Comparison of ENCODE assay signal across 20 cellular contexts in genomic region chr6:133392641-133393040, GRCh38.
DNase-seq lines count a peak whose midpoint lies in the region; ATAC-seq, FAIRE-seq and TF ChIP-seq lines count a peak whose summit lies in the region.
"Had no signal": no experiment of that assay in that cellular context is flagged by ENCODE, and none has a peak within 500 bp of the region (broad histone marks: within the 10 kb centered on the region; RNA-seq: fewer than 3 reads in every experiment).

No MANE protein-coding gene starts in this region.

- H2BK12ac ChIP-seq in H1 (ENCODE audit: low read depth, low read length): no peak overlapping the region

- H2BK20ac ChIP-seq in H1 (ENCODE audit: low read length): peak overlapping the region; percentile 23; the same call in 1 of the 2 replicates

- H3K4me2 ChIP-seq in H1 (ENCODE audit: insufficient read depth in 1 of 2, low read depth in 2 of 2, low read length in 2 of 2): no peak overlapping the region
- H3K4me2 ChIP-seq: A549 had no signal

- H3K18ac ChIP-seq in H1 (ENCODE audit: extremely low read depth, low read length): no peak overlapping the region

- H2BK15ac ChIP-seq in H1 (ENCODE audit: low read length): no peak overlapping the region

- no peaks in the 10 kb centered on the region for H3K79me2 ChIP-seq in H1 (ENCODE audit: control insufficient read depth in 1 of 2, insufficient read depth in 2 of 2, low read length in 2 of 2)

- no peak overlapping the region for H3K56ac ChIP-seq in H1 (replicated peaks; ENCODE audit: insufficient read length, low read depth, low read length)

- no peak overlapping the region for H2AK5ac ChIP-seq in H1 (ENCODE audit: low read depth, low read length)

- peaks cover 0 to 4% (median 1%) of the 10 kb centered on the region in 4 experiments; a peak in 1 of 7 replicates for H3K4me1 ChIP-seq in H1 (replicated peaks in 1 of 4; ENCODE audit: control insufficient read depth in 3 of 4, insufficient read depth in 4 of 4, low read length in 3 of 4)

- no peak overlapping the region for H4K91ac ChIP-seq in H1 (replicated peaks; ENCODE audit: insufficient read length, low read length)

- no peaks in the 10 kb centered on the region for H3K36me3 ChIP-seq in H1 (ENCODE audit: control insufficient read depth in 2 of 4, insufficient read depth in 4 of 4, low read length in 3 of 4)
- H3K36me3 ChIP-seq: SJCRH30 had no signal

- ATAC-seq in HG03139 (IDR thresholded peaks at IDR 0.05; ENCODE audit: unreplicated experiment) (no peak), GM19455 (IDR thresholded peaks at IDR 0.05; ENCODE audit: unreplicated experiment) (no peak)
- ATAC-seq: A549; CD8-positive, alpha-beta T cell; GM12878 had no signal

- no peak overlapping the region for H3K14ac ChIP-seq in H1 (ENCODE audit: insufficient read length)

- H3K27me3 ChIP-seq in H1 (replicated peaks in 1 of 4; ENCODE audit: control insufficient read depth in 3 of 4, extremely low read depth in 1 of 4, insufficient read depth in 3 of 4, low read length in 3 of 4): no peaks in the 10 kb centered on the region
- H3K27me3 ChIP-seq: SJCRH30 had no signal

- TF ChIP-seq RAD21 in H1 (IDR thresholded peaks at IDR 0.05 in 1 of 2, conservative IDR thresholded peaks at IDR 0.05 in 1 of 2; ENCODE audit: low read depth in 2 of 2, low read length in 2 of 2): no peak

- TF ChIP-seq POLR2A in H1 (IDR thresholded peaks at IDR 0.05; ENCODE audit: control extremely low read depth in 1 of 2, low read depth in 2 of 2, low read length in 2 of 2): no peak

- H2AFZ ChIP-seq in H1 (ENCODE audit: low read length): no peak overlapping the region

- H3K4ac ChIP-seq in H1 (replicated peaks; ENCODE audit: insufficient read length, low read depth, low read length): no peak overlapping the region

- H2BK120ac ChIP-seq in H1 (replicated peaks; ENCODE audit: low read depth, low read length): no peak overlapping the region

- no peak overlapping the region for H3K4me3 ChIP-seq in H1 (ENCODE audit: extremely low read depth in 1 of 4, insufficient read depth in 2 of 4, low read depth in 3 of 4, low read length in 4 of 4)
- H3K4me3 ChIP-seq: A549, GM12878, SJCRH30 had no signal

- no peaks in the 10 kb centered on the region for H3K79me1 ChIP-seq in H1 (ENCODE audit: low read depth, low read length)

- H3K27ac ChIP-seq in H1 (ENCODE audit: low read depth, low read length): no peak overlapping the region
- H3K27ac ChIP-seq: A549, SJCRH30 had no signal

- CTCF ChIA-PET in H1 (lab: Charles Lee; ENCODE audit: partially characterized antibody): interaction anchor here (0.9 kb wide), 1 partner anchor 72 kb away, joined by 3 read pairs; no protein-coding TSS in a partner anchor

- TF ChIP-seq CTCF in H1 (IDR thresholded peaks at IDR 0.05; ENCODE audit: control extremely low read depth in 1 of 3, insufficient read depth in 1 of 3, low read depth in 1 of 3, low read length in 3 of 3): no peak

- POLR2A ChIA-PET in H1 (lab: Charles Lee; ENCODE audit: partially characterized antibody): no interaction called here

- no peaks in the 10 kb centered on the region for H3K23me2 ChIP-seq in H1 (ENCODE audit: low read depth, low read length)

- H4K5ac ChIP-seq in H1 (ENCODE audit: insufficient read length, low read depth, low read length): no peak overlapping the region

- no peak overlapping the region for H2BK5ac ChIP-seq in H1 (ENCODE audit: low read depth, low read length)

- no peak for FAIRE-seq in H1 (lab: Jason Lieb, UNC)
- FAIRE-seq: A549, GM12878, H54, RCC 7860 had no signal

- no peaks in the 10 kb centered on the region for H3K9me3 ChIP-seq in H1 (ENCODE audit: insufficient read depth in 2 of 2, low read depth in 1 of 2, low read length in 1 of 2)
- H3K9me3 ChIP-seq: A549, SJCRH30 had no signal

- DNase-seq in M059J (ENCODE audit: low read depth) (peak; percentile 34), H1 (ENCODE audit: low read depth in 1 of 2, low spot score in 2 of 2) (no peak), myocyte (ENCODE audit: low read depth) (peak; percentile 27), NCI-H1105 treated with DMSO at 0.1 percent for 48 hours (lab: John Stamatoyannopoulos, UW) (no peak)
- no peak for DNase-seq in stimulated activated CD4-positive, alpha-beta T cell treated with anti-CD3 and anti-CD28 coated beads, Interleukin-4, amount 100 ng/mL, for 1 hour
- DNase-seq: C1 segment of cervical spinal cord; CD8-positive, alpha-beta T cell; DND-41; Karpas-422; NCI-H187; NCI-H446; NCI-H526; OCI-M1; SJCRH30 had no signal

- H4K20me1 ChIP-seq in H1 (replicated peaks in 1 of 2; ENCODE audit: control insufficient read depth in 1 of 2, insufficient read depth in 2 of 2, low read length in 2 of 2): no peaks in the 10 kb centered on the region

- H3K23ac ChIP-seq in H1 (ENCODE audit: insufficient read length): no peak overlapping the region

- no peak for TF ChIP-seq EP300 in H1 (IDR thresholded peaks at IDR 0.05; ENCODE audit: borderline replicate concordance in 1 of 2, low read depth in 2 of 2, low read length in 2 of 2)

- 75% methylated on average over 2 of the region's 2 CpGs; no CpG with 5 or more reads in 1 of the 2 experiments for WGBS in H1 (ENCODE audit: extremely low coverage in 1 of 2, insufficient coverage in 1 of 2, insufficient read length in 1 of 2, insufficient replicate concordance in 2 of 2, low coverage in 1 of 2, low lambda C conversion rate in 2 of 2, missing lambda C conversion rate in 1 of 2), 2 experiments

- H3K9ac ChIP-seq in H1 (replicated peaks in 1 of 4; ENCODE audit: extremely low read depth in 1 of 4, low read depth in 3 of 4, low read length in 3 of 4): no peak overlapping the region

- H4K8ac ChIP-seq in H1 (ENCODE audit: extremely low read depth, insufficient read depth, low read length): no peak overlapping the region

TF ChIP-seq in H1, 55 proteins besides CTCF, POLR2A, EP300 and RAD21:
- TF ChIP-seq CHD1 (IDR thresholded peaks at IDR 0.05; ENCODE audit: low read depth, low read length) (no peak), BCL11A (IDR thresholded peaks at IDR 0.05; ENCODE audit: low read depth in 2 of 2, low read length in 2 of 2) (no peak), CBX5 (IDR thresholded peaks at IDR 0.05; ENCODE audit: low read depth, low read length) (no peak), JUND (IDR thresholded peaks at IDR 0.05; ENCODE audit: low read length) (no peak)

Comparison
In these comparisons a context has a peak if more than half of its experiments do, and no peak if none do; other contexts are left out.
1. DNase-seq: peak in M059J (single experiment) and myocyte (single experiment); none in H1 (0 of 2), stimulated activated CD4-positive, alpha-beta T cell treated with anti-CD3 and anti-CD28 coated beads, Interleukin-4, amount 100 ng/mL, for 1 hour (single experiment) and NCI-H1105 treated with DMSO at 0.1 percent for 48 hours (single experiment).